In the genomic region with DNA sequence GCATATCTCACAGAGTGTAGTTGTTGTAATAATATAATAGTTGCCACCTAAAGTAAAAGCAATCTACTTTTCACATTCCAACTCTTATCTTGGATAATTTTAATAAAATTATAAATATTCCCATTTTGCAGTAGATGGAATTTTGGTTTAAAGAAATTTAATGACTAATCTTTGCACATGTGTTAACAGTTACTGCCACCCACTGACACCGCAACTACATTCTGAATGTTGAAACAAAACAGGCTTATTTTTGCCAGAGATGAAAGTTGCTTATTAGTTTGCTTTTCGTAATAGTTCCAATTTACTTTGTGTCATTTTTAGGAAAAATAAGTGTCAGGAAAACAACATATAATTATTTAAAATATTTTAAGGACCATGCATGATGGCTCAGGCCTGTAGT, we compare ENCODE assay signal across 18 cellular contexts.
DNase-seq lines count a peak whose midpoint lies in the region; ATAC-seq and TF ChIP-seq lines count a peak whose summit lies in the region.
"Had no signal": no experiment of that assay in that cellular context is flagged by ENCODE, and none has a peak within 500 bp of the region (broad histone marks: within the 10 kb centered on the region; RNA-seq: fewer than 3 reads in every experiment).

No MANE protein-coding gene starts in this region.

- no peaks in the 10 kb centered on the region for H3K9me2 ChIP-seq in SK-N-SH

- TF ChIP-seq CTCF in SK-N-SH (IDR thresholded peaks at IDR 0.05) (no peak), fibroblast of mammary gland (conservative IDR thresholded peaks at IDR 0.05; ENCODE audit: control insufficient read depth, insufficient read depth, low read depth, low read length) (no peak)

- H3K4me2 ChIP-seq in SK-N-SH, result no peak overlapping the region
- H3K4me2 ChIP-seq: BLaER1 treated with 17β-estradiol and CSF1 and Interleukin-3, amounts not matched to agents 10 nM and 100 nM; GM23338 had no signal

- WGBS in SK-N-SH (ENCODE audit: low lambda C conversion rate), result 71% methylated on average over 2 of the region's 2 CpGs

- POLR2A ChIA-PET in SK-N-SH (lab: Yijun Ruan, JAX), result no interaction called here

- H3K9me3 ChIP-seq in SK-N-SH, result peaks cover 9% of the 10 kb centered on the region; the same call in 1 of the 2 replicates

- ATAC-seq in HG02981 (IDR thresholded peaks at IDR 0.05; ENCODE audit: unreplicated experiment) (no peak), GM19467 (IDR thresholded peaks at IDR 0.05; ENCODE audit: unreplicated experiment) (no peak)
- ATAC-seq: GM23338, K562 had no signal

- H3K4me1 ChIP-seq in SK-N-SH (ENCODE audit: control insufficient read depth in 1 of 2, insufficient read depth in 2 of 2, low read depth in 1 of 2, low read length in 1 of 2), result no peaks in the 10 kb centered on the region; a peak in 2 of 4 replicates
- H3K4me1 ChIP-seq: BLaER1 treated with 17β-estradiol and CSF1 and Interleukin-3, amounts not matched to agents 10 nM and 100 nM had no signal

- no peak for TF ChIP-seq EP300 in SK-N-SH (IDR thresholded peaks at IDR 0.05; ENCODE audit: borderline replicate concordance in 1 of 2, low read depth in 1 of 2, low read length in 1 of 2)

- no peaks in the 10 kb centered on the region for H3K36me3 ChIP-seq in SK-N-SH (replicated peaks in 1 of 2; ENCODE audit: control insufficient read depth in 1 of 2, insufficient read depth in 2 of 2, low read length in 1 of 2)
- H3K36me3 ChIP-seq: BLaER1 treated with 17β-estradiol and CSF1 and Interleukin-3, amounts not matched to agents 10 nM and 100 nM had no signal

- no peak overlapping the region for H3K9ac ChIP-seq in SK-N-SH
- H3K9ac ChIP-seq: BLaER1 treated with 17β-estradiol and CSF1 and Interleukin-3, amounts not matched to agents 10 nM and 100 nM had no signal

- H3K79me2 ChIP-seq in SK-N-SH (ENCODE audit: insufficient read depth), result no peaks in the 10 kb centered on the region

- H4K20me1 ChIP-seq in SK-N-SH (ENCODE audit: insufficient read depth), result no peaks in the 10 kb centered on the region
- H4K20me1 ChIP-seq: BLaER1 treated with 17β-estradiol and CSF1 and Interleukin-3, amounts not matched to agents 10 nM and 100 nM had no signal

- peak; percentile 7 for DNase-seq in AG20443 (ENCODE audit: low spot score)
- no peak for DNase-seq in SK-N-SH
- DNase-seq in fibroblast of mammary gland (ENCODE audit: low read depth), result peak; percentile 3
- no peak for DNase-seq in CD1c-positive myeloid dendritic cell (ENCODE audit: extremely low spot score)
- DNase-seq: CD4-positive, CD25-positive, alpha-beta regulatory T cell; CD8-positive, alpha-beta memory T cell; COR-L47; DMS 273 treated with DMSO at 0.1 percent for 48 hours; DMS53; DND-41; EL; HCEC 1CT; IMR-90 had no signal

- CTCF ChIA-PET in SK-N-SH (lab: Yijun Ruan, JAX), result no interaction called here

- H3F3A ChIP-seq in SK-N-SH (replicated peaks; ENCODE audit: insufficient read depth), result peaks cover 4% of the 10 kb centered on the region

- H3K27ac ChIP-seq in SK-N-SH (ENCODE audit: low read depth in 2 of 2, low read length in 1 of 2), result peak overlapping the region in 1 of 2 experiments; percentile 28; a peak in 1 of 4 replicates
- H3K27ac ChIP-seq: BLaER1 treated with 17β-estradiol and CSF1 and Interleukin-3, amounts not matched to agents 10 nM and 100 nM had no signal

- TF ChIP-seq RAD21 in SK-N-SH (IDR thresholded peaks at IDR 0.05; ENCODE audit: low read length), result peak; percentile 32; the same call in 1 of the 2 replicates

- no peaks in the 10 kb centered on the region for H3K27me3 ChIP-seq in SK-N-SH (ENCODE audit: insufficient read depth)
- H3K27me3 ChIP-seq: BLaER1 treated with 17β-estradiol and CSF1 and Interleukin-3, amounts not matched to agents 10 nM and 100 nM had no signal

- H3K4me3 ChIP-seq in SK-N-SH (ENCODE audit: low read depth in 2 of 2, low read length in 1 of 2), result no peak overlapping the region
- H3K4me3 ChIP-seq in fibroblast of mammary gland (ENCODE audit: control insufficient read depth, low read depth, low read length), result no peak overlapping the region
- H3K4me3 ChIP-seq: BLaER1 treated with 17β-estradiol and CSF1 and Interleukin-3, amounts not matched to agents 10 nM and 100 nM; GM23338; K562 had no signal

- no peak overlapping the region for H2AFZ ChIP-seq in SK-N-SH (ENCODE audit: low read depth)
- H2AFZ ChIP-seq: GM23338 had no signal

TF ChIP-seq in SK-N-SH, 30 proteins besides CTCF, POLR2A, EP300 and RAD21:
- TF ChIP-seq CHD2 (IDR thresholded peaks at IDR 0.05; ENCODE audit: low read length, partially characterized antibody) (no peak), TCF12 (IDR thresholded peaks at IDR 0.05) (peak; percentile 25; the same call in 1 of the 2 replicates), TAF1 (IDR thresholded peaks at IDR 0.05; ENCODE audit: borderline replicate concordance, low read depth, low read length) (no peak), MXI1 (IDR thresholded peaks at IDR 0.05; ENCODE audit: low read depth, low read length) (no peak)
- TF ChIP-seq, protein P1, sequence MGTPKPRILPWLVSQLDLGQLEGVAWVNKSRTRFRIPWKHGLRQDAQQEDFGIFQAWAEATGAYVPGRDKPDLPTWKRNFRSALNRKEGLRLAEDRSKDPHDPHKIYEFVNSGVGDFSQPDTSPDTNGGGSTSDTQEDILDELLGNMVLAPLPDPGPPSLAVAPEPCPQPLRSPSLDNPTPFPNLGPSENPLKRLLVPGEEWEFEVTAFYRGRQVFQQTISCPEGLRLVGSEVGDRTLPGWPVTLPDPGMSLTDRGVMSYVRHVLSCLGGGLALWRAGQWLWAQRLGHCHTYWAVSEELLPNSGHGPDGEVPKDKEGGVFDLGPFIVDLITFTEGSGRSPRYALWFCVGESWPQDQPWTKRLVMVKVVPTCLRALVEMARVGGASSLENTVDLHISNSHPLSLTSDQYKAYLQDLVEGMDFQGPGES (IDR thresholded peaks at IDR 0.05; ENCODE audit: low read depth, low read length), result no peak
TF ChIP-seq in SK-N-SH: peak in this region for 1.

Comparison
In these comparisons a context has a peak if more than half of its experiments do, and no peak if none do; other contexts are left out.
1. DNase-seq: peak in AG20443 (single experiment) and fibroblast of mammary gland (single experiment); none in SK-N-SH (single experiment) and CD1c-positive myeloid dendritic cell (single experiment).